Comparison of ENCODE assay signal across 1 cellular context in the genomic region with DNA sequence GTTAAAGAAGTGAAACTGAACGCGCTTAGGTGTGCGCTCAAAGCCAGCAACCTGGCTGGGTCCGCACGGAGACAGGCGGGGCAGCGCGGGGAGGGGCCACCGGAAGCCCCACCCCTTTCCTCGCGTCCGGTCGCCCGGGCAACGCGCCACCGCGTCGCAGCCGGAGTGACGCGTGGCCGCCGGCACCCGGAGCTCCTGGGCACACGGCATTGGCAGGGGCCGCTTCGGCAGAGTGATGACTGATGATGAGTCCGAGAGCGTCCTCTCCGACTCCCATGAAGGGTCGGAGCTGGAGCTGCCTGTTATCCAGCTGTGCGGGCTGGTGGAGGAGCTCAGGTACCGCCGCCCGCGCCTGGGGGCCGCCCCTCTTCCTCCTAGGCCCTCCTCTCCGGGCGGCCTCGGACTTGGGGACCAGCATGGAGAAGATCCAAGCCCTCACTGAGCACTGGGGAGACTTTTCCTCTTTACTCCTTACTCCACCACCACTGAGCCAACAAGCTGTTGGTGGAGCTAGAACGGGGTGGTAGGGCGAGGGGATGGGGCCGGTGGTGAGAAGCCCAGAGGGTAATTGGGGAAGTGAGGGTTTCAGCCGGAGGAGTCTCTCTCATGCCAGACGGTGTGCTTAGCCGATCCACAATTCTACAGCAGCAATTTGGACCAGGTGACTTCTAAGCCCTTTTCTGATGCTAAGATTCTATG.
A peak's percentile ranks its signal among the peaks of the same experiment; 100 is the strongest.
TF ChIP-seq lines count a peak whose summit lies in the region.

No MANE protein-coding gene starts in this region.

TF ChIP-seq in HepG2, 621 proteins besides CTCF, POLR2A, EP300 and RAD21 (continued from another document and continues in another):
- TF ChIP-seq, protein P1, sequence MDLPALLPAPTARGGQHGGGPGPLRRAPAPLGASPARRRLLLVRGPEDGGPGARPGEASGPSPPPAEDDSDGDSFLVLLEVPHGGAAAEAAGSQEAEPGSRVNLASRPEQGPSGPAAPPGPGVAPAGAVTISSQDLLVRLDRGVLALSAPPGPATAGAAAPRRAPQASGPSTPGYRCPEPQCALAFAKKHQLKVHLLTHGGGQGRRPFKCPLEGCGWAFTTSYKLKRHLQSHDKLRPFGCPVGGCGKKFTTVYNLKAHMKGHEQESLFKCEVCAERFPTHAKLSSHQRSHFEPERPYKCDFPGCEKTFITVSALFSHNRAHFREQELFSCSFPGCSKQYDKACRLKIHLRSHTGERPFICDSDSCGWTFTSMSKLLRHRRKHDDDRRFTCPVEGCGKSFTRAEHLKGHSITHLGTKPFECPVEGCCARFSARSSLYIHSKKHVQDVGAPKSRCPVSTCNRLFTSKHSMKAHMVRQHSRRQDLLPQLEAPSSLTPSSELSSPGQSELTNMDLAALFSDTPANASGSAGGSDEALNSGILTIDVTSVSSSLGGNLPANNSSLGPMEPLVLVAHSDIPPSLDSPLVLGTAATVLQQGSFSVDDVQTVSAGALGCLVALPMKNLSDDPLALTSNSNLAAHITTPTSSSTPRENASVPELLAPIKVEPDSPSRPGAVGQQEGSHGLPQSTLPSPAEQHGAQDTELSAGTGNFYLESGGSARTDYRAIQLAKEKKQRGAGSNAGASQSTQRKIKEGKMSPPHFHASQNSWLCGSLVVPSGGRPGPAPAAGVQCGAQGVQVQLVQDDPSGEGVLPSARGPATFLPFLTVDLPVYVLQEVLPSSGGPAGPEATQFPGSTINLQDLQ (CRISPR knock-in tag; IDR thresholded peaks at IDR 0.05), result no peak
- TF ChIP-seq ZNF34 (CRISPR knock-in tag; IDR thresholded peaks at IDR 0.05; ENCODE audit: borderline replicate concordance), result no peak
- TF ChIP-seq, protein P2, sequence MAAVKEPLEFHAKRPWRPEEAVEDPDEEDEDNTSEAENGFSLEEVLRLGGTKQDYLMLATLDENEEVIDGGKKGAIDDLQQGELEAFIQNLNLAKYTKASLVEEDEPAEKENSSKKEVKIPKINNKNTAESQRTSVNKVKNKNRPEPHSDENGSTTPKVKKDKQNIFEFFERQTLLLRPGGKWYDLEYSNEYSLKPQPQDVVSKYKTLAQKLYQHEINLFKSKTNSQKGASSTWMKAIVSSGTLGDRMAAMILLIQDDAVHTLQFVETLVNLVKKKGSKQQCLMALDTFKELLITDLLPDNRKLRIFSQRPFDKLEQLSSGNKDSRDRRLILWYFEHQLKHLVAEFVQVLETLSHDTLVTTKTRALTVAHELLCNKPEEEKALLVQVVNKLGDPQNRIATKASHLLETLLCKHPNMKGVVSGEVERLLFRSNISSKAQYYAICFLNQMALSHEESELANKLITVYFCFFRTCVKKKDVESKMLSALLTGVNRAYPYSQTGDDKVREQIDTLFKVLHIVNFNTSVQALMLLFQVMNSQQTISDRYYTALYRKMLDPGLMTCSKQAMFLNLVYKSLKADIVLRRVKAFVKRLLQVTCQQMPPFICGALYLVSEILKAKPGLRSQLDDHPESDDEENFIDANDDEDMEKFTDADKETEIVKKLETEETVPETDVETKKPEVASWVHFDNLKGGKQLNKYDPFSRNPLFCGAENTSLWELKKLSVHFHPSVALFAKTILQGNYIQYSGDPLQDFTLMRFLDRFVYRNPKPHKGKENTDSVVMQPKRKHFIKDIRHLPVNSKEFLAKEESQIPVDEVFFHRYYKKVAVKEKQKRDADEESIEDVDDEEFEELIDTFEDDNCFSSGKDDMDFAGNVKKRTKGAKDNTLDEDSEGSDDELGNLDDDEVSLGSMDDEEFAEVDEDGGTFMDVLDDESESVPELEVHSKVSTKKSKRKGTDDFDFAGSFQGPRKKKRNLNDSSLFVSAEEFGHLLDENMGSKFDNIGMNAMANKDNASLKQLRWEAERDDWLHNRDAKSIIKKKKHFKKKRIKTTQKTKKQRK (IDR thresholded peaks at IDR 0.05; ENCODE audit: low read length), result no peak
- TF ChIP-seq ZSCAN25 (CRISPR knock-in tag; IDR thresholded peaks at IDR 0.05), result no peak
- TF ChIP-seq ZFY (CRISPR knock-in tag; IDR thresholded peaks at IDR 0.05), result peak; percentile 63; the same call in 1 of the 2 replicates
- no peak for TF ChIP-seq MED1 (CRISPR knock-in tag; IDR thresholded peaks at IDR 0.05)
- TF ChIP-seq, protein P3, sequence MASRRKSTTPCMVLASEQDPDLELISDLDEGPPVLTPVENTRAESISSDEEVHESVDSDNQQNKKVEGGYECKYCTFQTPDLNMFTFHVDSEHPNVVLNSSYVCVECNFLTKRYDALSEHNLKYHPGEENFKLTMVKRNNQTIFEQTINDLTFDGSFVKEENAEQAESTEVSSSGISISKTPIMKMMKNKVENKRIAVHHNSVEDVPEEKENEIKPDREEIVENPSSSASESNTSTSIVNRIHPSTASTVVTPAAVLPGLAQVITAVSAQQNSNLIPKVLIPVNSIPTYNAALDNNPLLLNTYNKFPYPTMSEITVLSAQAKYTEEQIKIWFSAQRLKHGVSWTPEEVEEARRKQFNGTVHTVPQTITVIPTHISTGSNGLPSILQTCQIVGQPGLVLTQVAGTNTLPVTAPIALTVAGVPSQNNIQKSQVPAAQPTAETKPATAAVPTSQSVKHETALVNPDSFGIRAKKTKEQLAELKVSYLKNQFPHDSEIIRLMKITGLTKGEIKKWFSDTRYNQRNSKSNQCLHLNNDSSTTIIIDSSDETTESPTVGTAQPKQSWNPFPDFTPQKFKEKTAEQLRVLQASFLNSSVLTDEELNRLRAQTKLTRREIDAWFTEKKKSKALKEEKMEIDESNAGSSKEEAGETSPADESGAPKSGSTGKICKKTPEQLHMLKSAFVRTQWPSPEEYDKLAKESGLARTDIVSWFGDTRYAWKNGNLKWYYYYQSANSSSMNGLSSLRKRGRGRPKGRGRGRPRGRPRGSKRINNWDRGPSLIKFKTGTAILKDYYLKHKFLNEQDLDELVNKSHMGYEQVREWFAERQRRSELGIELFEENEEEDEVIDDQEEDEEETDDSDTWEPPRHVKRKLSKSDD (CRISPR knock-in tag; IDR thresholded peaks at IDR 0.05; ENCODE audit: low read depth), result no peak
- no peak for TF ChIP-seq ZFP37 (CRISPR knock-in tag; IDR thresholded peaks at IDR 0.05; ENCODE audit: borderline replicate concordance)
- peak; percentile 47; the same call in 1 of the 2 replicates for TF ChIP-seq EED (CRISPR knock-in tag; IDR thresholded peaks at IDR 0.05)
- no peak for TF ChIP-seq SUZ12 (IDR thresholded peaks at IDR 0.05; ENCODE audit: low read depth, low read length)
- TF ChIP-seq MTF1 (CRISPR knock-in tag; IDR thresholded peaks at IDR 0.05), result no peak
- TF ChIP-seq KDM5B (CRISPR knock-in tag; IDR thresholded peaks at IDR 0.05; ENCODE audit: borderline replicate concordance), result peak; percentile 40; the same call in 1 of the 2 replicates
- TF ChIP-seq ZNF549 (CRISPR knock-in tag; IDR thresholded peaks at IDR 0.05), result no peak
- TF ChIP-seq U2AF2 (IDR thresholded peaks at IDR 0.05; ENCODE audit: low read depth, low read length), result peak; percentile 90; the same call in 1 of the 2 replicates
- TF ChIP-seq ZNF674 (CRISPR knock-in tag; IDR thresholded peaks at IDR 0.05; ENCODE audit: low read depth), result no peak
- TF ChIP-seq ZNF615 (CRISPR knock-in tag; IDR thresholded peaks at IDR 0.05; ENCODE audit: borderline replicate concordance), result no peak
- peak; percentile 60; the same call in 1 of the 2 replicates for TF ChIP-seq SALL1 (CRISPR knock-in tag; IDR thresholded peaks at IDR 0.05)
- TF ChIP-seq HOXA3 (CRISPR knock-in tag; IDR thresholded peaks at IDR 0.05), result peak; percentile 88
- TF ChIP-seq HDAC1 (CRISPR knock-in tag; IDR thresholded peaks at IDR 0.05), result peak; percentile 95
- TF ChIP-seq AGO2 (optimal IDR thresholded peaks at IDR 0.05; ENCODE audit: low read depth, low read length), result no peak
- TF ChIP-seq, protein P4, sequence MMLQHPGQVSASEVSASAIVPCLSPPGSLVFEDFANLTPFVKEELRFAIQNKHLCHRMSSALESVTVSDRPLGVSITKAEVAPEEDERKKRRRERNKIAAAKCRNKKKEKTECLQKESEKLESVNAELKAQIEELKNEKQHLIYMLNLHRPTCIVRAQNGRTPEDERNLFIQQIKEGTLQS (CRISPR knock-in tag; IDR thresholded peaks at IDR 0.05), result 0 out of 2 replicates have a peak, but pooled peaks have one; percentile 3
- no peak for TF ChIP-seq ZNF746 (CRISPR knock-in tag; IDR thresholded peaks at IDR 0.05)
- TF ChIP-seq ZNF296 (CRISPR knock-in tag; conservative IDR thresholded peaks at IDR 0.05), result no peak
- TF ChIP-seq ZNF598 (CRISPR knock-in tag; IDR thresholded peaks at IDR 0.05; ENCODE audit: borderline replicate concordance), result no peak
- TF ChIP-seq, protein P5, sequence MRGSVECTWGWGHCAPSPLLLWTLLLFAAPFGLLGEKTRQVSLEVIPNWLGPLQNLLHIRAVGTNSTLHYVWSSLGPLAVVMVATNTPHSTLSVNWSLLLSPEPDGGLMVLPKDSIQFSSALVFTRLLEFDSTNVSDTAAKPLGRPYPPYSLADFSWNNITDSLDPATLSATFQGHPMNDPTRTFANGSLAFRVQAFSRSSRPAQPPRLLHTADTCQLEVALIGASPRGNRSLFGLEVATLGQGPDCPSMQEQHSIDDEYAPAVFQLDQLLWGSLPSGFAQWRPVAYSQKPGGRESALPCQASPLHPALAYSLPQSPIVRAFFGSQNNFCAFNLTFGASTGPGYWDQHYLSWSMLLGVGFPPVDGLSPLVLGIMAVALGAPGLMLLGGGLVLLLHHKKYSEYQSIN (CRISPR knock-in tag; IDR thresholded peaks at IDR 0.05; ENCODE audit: borderline replicate concordance), result no peak
- TF ChIP-seq, protein P6, sequence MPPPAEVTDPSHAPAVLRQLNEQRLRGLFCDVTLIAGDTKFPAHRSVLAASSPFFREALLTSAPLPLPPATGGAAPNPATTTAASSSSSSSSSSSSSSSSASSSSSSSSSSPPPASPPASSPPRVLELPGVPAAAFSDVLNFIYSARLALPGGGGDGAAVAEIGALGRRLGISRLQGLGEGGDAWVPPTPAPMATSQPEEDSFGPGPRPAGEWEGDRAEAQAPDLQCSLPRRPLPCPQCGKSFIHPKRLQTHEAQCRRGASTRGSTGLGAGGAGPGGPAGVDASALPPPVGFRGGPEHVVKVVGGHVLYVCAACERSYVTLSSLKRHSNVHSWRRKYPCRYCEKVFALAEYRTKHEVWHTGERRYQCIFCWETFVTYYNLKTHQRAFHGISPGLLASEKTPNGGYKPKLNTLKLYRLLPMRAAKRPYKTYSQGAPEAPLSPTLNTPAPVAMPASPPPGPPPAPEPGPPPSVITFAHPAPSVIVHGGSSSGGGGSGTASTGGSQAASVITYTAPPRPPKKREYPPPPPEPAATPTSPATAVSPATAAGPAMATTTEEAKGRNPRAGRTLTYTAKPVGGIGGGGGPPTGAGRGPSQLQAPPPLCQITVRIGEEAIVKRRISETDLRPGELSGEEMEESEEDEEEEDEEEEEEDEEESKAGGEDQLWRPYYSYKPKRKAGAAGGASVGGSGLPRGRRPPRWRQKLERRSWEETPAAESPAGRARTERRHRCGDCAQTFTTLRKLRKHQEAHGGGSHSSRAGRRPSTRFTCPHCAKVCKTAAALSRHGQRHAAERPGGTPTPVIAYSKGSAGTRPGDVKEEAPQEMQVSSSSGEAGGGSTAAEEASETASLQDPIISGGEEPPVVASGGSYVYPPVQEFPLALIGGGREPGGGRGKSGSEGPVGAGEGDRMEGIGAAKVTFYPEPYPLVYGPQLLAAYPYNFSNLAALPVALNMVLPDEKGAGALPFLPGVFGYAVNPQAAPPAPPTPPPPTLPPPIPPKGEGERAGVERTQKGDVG (CRISPR knock-in tag; IDR thresholded peaks at IDR 0.05; ENCODE audit: borderline replicate concordance), result no peak
- TF ChIP-seq NFIB (CRISPR knock-in tag; IDR thresholded peaks at IDR 0.05; ENCODE audit: borderline replicate concordance), result no peak
- TF ChIP-seq ZBTB1 (CRISPR knock-in tag; IDR thresholded peaks at IDR 0.05; ENCODE audit: borderline replicate concordance), result no peak
- no peak for TF ChIP-seq ZNF780A (CRISPR knock-in tag; IDR thresholded peaks at IDR 0.05)
- TF ChIP-seq KLF12 (CRISPR knock-in tag; IDR thresholded peaks at IDR 0.05; ENCODE audit: borderline replicate concordance), result no peak
- no peak for TF ChIP-seq ZNF232 (CRISPR knock-in tag; IDR thresholded peaks at IDR 0.05; ENCODE audit: borderline replicate concordance)
- no peak for TF ChIP-seq ZNF501 (CRISPR knock-in tag; IDR thresholded peaks at IDR 0.05)
- peak; percentile 57; the same call in 1 of the 2 replicates for TF ChIP-seq TAF1 (CRISPR knock-in tag; IDR thresholded peaks at IDR 0.05)
- no peak for TF ChIP-seq AGO1 (IDR thresholded peaks at IDR 0.05; ENCODE audit: low read depth, low read length, poor library complexity, severe bottlenecking)
- TF ChIP-seq KMT2A (CRISPR knock-in tag; IDR thresholded peaks at IDR 0.05), result no peak
- TF ChIP-seq, protein P7, sequence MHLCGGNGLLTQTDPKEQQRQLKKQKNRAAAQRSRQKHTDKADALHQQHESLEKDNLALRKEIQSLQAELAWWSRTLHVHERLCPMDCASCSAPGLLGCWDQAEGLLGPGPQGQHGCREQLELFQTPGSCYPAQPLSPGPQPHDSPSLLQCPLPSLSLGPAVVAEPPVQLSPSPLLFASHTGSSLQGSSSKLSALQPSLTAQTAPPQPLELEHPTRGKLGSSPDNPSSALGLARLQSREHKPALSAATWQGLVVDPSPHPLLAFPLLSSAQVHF (CRISPR knock-in tag; IDR thresholded peaks at IDR 0.05), result no peak
- no peak for TF ChIP-seq ZC3H13 (CRISPR knock-in tag; IDR thresholded peaks at IDR 0.05)
- TF ChIP-seq HMG20A (CRISPR knock-in tag; IDR thresholded peaks at IDR 0.05; ENCODE audit: borderline replicate concordance), result no peak
- TF ChIP-seq, protein P8, sequence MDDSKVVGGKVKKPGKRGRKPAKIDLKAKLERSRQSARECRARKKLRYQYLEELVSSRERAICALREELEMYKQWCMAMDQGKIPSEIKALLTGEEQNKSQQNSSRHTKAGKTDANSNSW (CRISPR knock-in tag; IDR thresholded peaks at IDR 0.05; ENCODE audit: borderline replicate concordance), result no peak
- TF ChIP-seq, protein P9, sequence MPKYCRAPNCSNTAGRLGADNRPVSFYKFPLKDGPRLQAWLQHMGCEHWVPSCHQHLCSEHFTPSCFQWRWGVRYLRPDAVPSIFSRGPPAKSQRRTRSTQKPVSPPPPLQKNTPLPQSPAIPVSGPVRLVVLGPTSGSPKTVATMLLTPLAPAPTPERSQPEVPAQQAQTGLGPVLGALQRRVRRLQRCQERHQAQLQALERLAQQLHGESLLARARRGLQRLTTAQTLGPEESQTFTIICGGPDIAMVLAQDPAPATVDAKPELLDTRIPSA (CRISPR knock-in tag; IDR thresholded peaks at IDR 0.05; ENCODE audit: borderline replicate concordance), result no peak
- TF ChIP-seq, protein P10, sequence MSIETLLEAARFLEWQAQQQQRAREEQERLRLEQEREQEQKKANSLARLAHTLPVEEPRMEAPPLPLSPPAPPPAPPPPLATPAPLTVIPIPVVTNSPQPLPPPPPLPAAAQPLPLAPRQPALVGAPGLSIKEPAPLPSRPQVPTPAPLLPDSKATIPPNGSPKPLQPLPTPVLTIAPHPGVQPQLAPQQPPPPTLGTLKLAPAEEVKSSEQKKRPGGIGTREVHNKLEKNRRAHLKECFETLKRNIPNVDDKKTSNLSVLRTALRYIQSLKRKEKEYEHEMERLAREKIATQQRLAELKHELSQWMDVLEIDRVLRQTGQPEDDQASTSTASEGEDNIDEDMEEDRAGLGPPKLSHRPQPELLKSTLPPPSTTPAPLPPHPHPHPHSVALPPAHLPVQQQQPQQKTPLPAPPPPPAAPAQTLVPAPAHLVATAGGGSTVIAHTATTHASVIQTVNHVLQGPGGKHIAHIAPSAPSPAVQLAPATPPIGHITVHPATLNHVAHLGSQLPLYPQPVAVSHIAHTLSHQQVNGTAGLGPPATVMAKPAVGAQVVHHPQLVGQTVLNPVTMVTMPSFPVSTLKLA (IDR thresholded peaks at IDR 0.05), result 0 out of 2 replicates have a peak, but pooled peaks have one; percentile 8
- peak; percentile 77; the same call in 1 of the 2 replicates for TF ChIP-seq ZNF124 (CRISPR knock-in tag; IDR thresholded peaks at IDR 0.05)
- no peak for TF ChIP-seq SMAD3 (CRISPR knock-in tag; IDR thresholded peaks at IDR 0.05)
- TF ChIP-seq BRCA1 (CRISPR knock-in tag; IDR thresholded peaks at IDR 0.05), result 0 out of 2 replicates have a peak, but pooled peaks have one; percentile 5
- no peak for TF ChIP-seq ZNF260 (CRISPR knock-in tag; IDR thresholded peaks at IDR 0.05; ENCODE audit: borderline replicate concordance, low read depth)
- TF ChIP-seq BCL6 (CRISPR knock-in tag; IDR thresholded peaks at IDR 0.05), result 0 out of 2 replicates have a peak, but pooled peaks have one; percentile 28
- TF ChIP-seq TOPORS (CRISPR knock-in tag; IDR thresholded peaks at IDR 0.05), result no peak
